In genomic region chr3:32877598-32877997, GRCh38 we compare ENCODE assay signal across 40 cellular contexts. TPM values are rescaled to one million over a fixed set of nuclear protein-coding genes. Genes with fewer than 3 reads are reported as not detected.
"Had no signal": no experiment of that assay in that cellular context is flagged by ENCODE, and none has a peak within 500 bp of the region (broad histone marks: within the 10 kb centered on the region; RNA-seq: fewer than 3 reads in every experiment).

No MANE protein-coding gene starts in this region.

- H3K4me3 Mint-ChIP-seq: activated CD4-positive, alpha-beta memory T cell treated with anti-CD3 and anti-CD28 coated beads, Interleukin-2, amount 10 ng/mL, durations not matched to agents 7 days and 5 days; activated CD4-positive, alpha-beta T cell treated with anti-CD3 and anti-CD28 coated beads, Interleukin-2, amount 10 ng/mL, durations not matched to agents 24 days and 14 days; activated CD8-positive, alpha-beta memory T cell treated with anti-CD3 and anti-CD28 coated beads, Interleukin-2, amount 10 ng/mL, durations not matched to agents 7 days and 5 days; activated CD8-positive, alpha-beta T cell treated with anti-CD3 and anti-CD28 coated beads, Interleukin-2, amount 10 ng/mL, durations not matched to agents 7 days and 5 days; activated naive CD4-positive, alpha-beta T cell treated with anti-CD3 and anti-CD28 coated beads for 36 hours; activated naive CD8-positive, alpha-beta T cell treated with anti-CD3 and anti-CD28 coated beads for 36 hours; activated T-cell treated with anti-CD3 and anti-CD28 coated beads, Interleukin-2, amount 50 U/mL, for 4 hours; activated T-cell treated with anti-CD3 and anti-CD28 coated beads, Interleukin-2, amount 50 U/mL, for 72 hours; activated T-helper 1 cell treated with anti-CD3 and anti-CD28 coated beads, Interleukin-12 subunit alpha, Interleukin-12 subunit beta, Interleukin-2, Interleukin-4 antibody, amounts not matched to agents 30 ng/mL and 10 ng/mL and 1 ng/mL, durations not matched to agents 14 hours and 24 hours and 36 hours; activated T-helper 17 cell treated with anti-CD3 and anti-CD28 coated beads, Interleukin-2, amount 50 U/mL, for 72 hours; T-helper 1 cell treated with Interleukin-12 subunit alpha and Interleukin-12 subunit beta and Interleukin-4 antibody, amounts not matched to agents 30 μg/mL and 1 μg/mL, for 36 hours; T-helper 2 cell treated with Interferon-gamma antibody and Interleukin-4, amounts not matched to agents 5 μg/mL and 100 μg/mL, for 36 hours had no signal

- H3K4me3 ChIP-seq: adrenal gland, body of pancreas, breast epithelium had no signal

- FAIRE-seq: astrocyte, TTC549 had no signal

- DNase-seq: activated CD4-positive, alpha-beta memory T cell treated with anti-CD3 and anti-CD28 coated beads, Interleukin-2, amount 10 ng/mL, durations not matched to agents 7 days and 5 days; activated CD4-positive, alpha-beta T cell treated with anti-CD3 and anti-CD28 coated beads for 1 hour; activated CD4-positive, alpha-beta T cell treated with anti-CD3 and anti-CD28 coated beads for 4 hours; activated CD4-positive, alpha-beta T cell treated with anti-CD3 and anti-CD28 coated beads, Interleukin-2, amount 10 ng/mL, durations not matched to agents 24 days and 14 days; activated CD4-positive, alpha-beta T cell treated with anti-CD3 and anti-CD28 coated beads, Interleukin-2, amount 50 U/mL, for 1 hour; activated CD4-positive, alpha-beta T cell treated with anti-CD3 and anti-CD28 coated beads, Interleukin-2, amount 50 U/mL, for 48 hours; activated CD4-positive, CD25-positive, alpha-beta regulatory T cell; activated CD8-positive, alpha-beta memory T cell treated with anti-CD3 and anti-CD28 coated beads for 24 hours; activated CD8-positive, alpha-beta memory T cell treated with anti-CD3 and anti-CD28 coated beads, Interleukin-2, amount 10 ng/mL, durations not matched to agents 7 days and 5 days; activated CD8-positive, alpha-beta memory T cell treated with anti-CD3 and anti-CD28 coated beads, Interleukin-2, amount 50 U/mL, for 48 hours; activated CD8-positive, alpha-beta T cell treated with anti-CD3 and anti-CD28 coated beads, Interleukin-2, amount 10 ng/mL, durations not matched to agents 7 days and 5 days; activated effector memory CD4-positive, alpha-beta T cell treated with anti-CD3 and anti-CD28 coated beads, Interleukin-2, amount 50 U/mL, for 16 hours; activated gamma-delta T cell treated with Interleukin-2 at 50 U/mL for 16 hours; activated naive CD4-positive, alpha-beta T cell; activated naive CD4-positive, alpha-beta T cell treated with anti-CD3 and anti-CD28 coated beads for 36 hours; activated naive CD4-positive, alpha-beta T cell treated with anti-CD3 and anti-CD28 coated beads, Interleukin-2, amount 50 U/mL, for 16 hours; activated naive CD8-positive, alpha-beta T cell treated with anti-CD3 and anti-CD28 coated beads for 36 hours; activated T-cell treated with anti-CD3 and anti-CD28 coated beads, Interleukin-2, amount 50 U/mL, for 1 hour; activated T-cell treated with anti-CD3 and anti-CD28 coated beads, Interleukin-2, amount 50 U/mL, for 4 hours; activated T-cell treated with anti-CD3 and anti-CD28 coated beads, Interleukin-2, amount 50 U/mL, for 72 hours; adrenal gland; amniotic stem cell; aorta; body of pancreas; brain microvascular endothelial cell; central memory CD4-positive, alpha-beta T cell; T-helper 1 cell; T-helper 2 cell; T-helper 9 cell had no signal

- H3K27me3 ChIP-seq: adrenal gland, body of pancreas, brain microvascular endothelial cell had no signal

- ATAC-seq: activated CD4-positive, CD25-positive, alpha-beta regulatory T cell treated with anti-CD3 and anti-CD28 coated beads, Interleukin-2, amount 50 U/mL, for 24 hours; activated CD8-positive, alpha-beta memory T cell treated with anti-CD3 and anti-CD28 coated beads, Interleukin-2, amount 10 ng/mL, durations not matched to agents 7 days and 5 days; activated CD8-positive, alpha-beta T cell treated with anti-CD3 and anti-CD28 coated beads, Interleukin-2, amount 10 ng/mL, durations not matched to agents 7 days and 5 days; activated naive CD4-positive, alpha-beta T cell treated with anti-CD3 and anti-CD28 coated beads, Interleukin-2, amount 50 U/mL, for 72 hours; activated T-cell treated with anti-CD3 and anti-CD28 coated beads, Interleukin-2, amount 50 U/mL, for 4 hours; activated T-cell treated with anti-CD3 and anti-CD28 coated beads, Interleukin-2, amount 50 U/mL, for 72 hours; activated T-helper 17 cell treated with anti-CD3 and anti-CD28 coated beads, Interleukin-2, amount 50 U/mL, for 72 hours; body of pancreas had no signal

- H3K36me3 Mint-ChIP-seq: activated naive CD4-positive, alpha-beta T cell treated with anti-CD3 and anti-CD28 coated beads, Interleukin-2, amount 50 U/mL, for 72 hours; activated naive CD8-positive, alpha-beta T cell treated with anti-CD3 and anti-CD28 coated beads for 36 hours had no signal

- H3K27ac Mint-ChIP-seq: activated CD4-positive, alpha-beta memory T cell treated with anti-CD3 and anti-CD28 coated beads, Interleukin-2, amount 10 ng/mL, durations not matched to agents 7 days and 5 days; activated CD4-positive, alpha-beta T cell treated with anti-CD3 and anti-CD28 coated beads, Interleukin-2, amount 10 ng/mL, durations not matched to agents 24 days and 14 days; activated CD8-positive, alpha-beta memory T cell treated with anti-CD3 and anti-CD28 coated beads, Interleukin-2, amount 10 ng/mL, durations not matched to agents 7 days and 5 days; activated CD8-positive, alpha-beta T cell treated with anti-CD3 and anti-CD28 coated beads, Interleukin-2, amount 10 ng/mL, durations not matched to agents 7 days and 5 days; activated naive CD4-positive, alpha-beta T cell treated with anti-CD3 and anti-CD28 coated beads for 36 hours; activated naive CD4-positive, alpha-beta T cell treated with anti-CD3 and anti-CD28 coated beads, Interleukin-2, amount 50 U/mL, for 72 hours; activated naive CD8-positive, alpha-beta T cell treated with anti-CD3 and anti-CD28 coated beads for 36 hours; activated T-cell treated with anti-CD3 and anti-CD28 coated beads, Interleukin-2, amount 50 U/mL, for 72 hours; activated T-helper 1 cell treated with anti-CD3 and anti-CD28 coated beads, Interleukin-12 subunit alpha, Interleukin-12 subunit beta, Interleukin-2, Interleukin-4 antibody, amounts not matched to agents 30 ng/mL and 10 ng/mL and 1 ng/mL, durations not matched to agents 14 hours and 24 hours and 36 hours; activated T-helper 17 cell treated with anti-CD3 and anti-CD28 coated beads, Interleukin-2, amount 50 U/mL, for 72 hours; T-helper 1 cell treated with Interleukin-12 subunit alpha and Interleukin-12 subunit beta and Interleukin-4 antibody, amounts not matched to agents 30 μg/mL and 1 μg/mL, for 36 hours; T-helper 2 cell treated with Interferon-gamma antibody and Interleukin-4, amounts not matched to agents 5 μg/mL and 100 μg/mL, for 36 hours had no signal

- H3K36me3 ChIP-seq: adrenal gland, brain microvascular endothelial cell, breast epithelium had no signal

- H3K9me3 Mint-ChIP-seq: activated CD4-positive, alpha-beta memory T cell treated with anti-CD3 and anti-CD28 coated beads, Interleukin-2, amount 10 ng/mL, durations not matched to agents 7 days and 5 days; activated CD4-positive, alpha-beta T cell treated with anti-CD3 and anti-CD28 coated beads, Interleukin-2, amount 10 ng/mL, durations not matched to agents 24 days and 14 days; activated naive CD4-positive, alpha-beta T cell treated with anti-CD3 and anti-CD28 coated beads for 36 hours; activated T-cell treated with anti-CD3 and anti-CD28 coated beads, Interleukin-2, amount 50 U/mL, for 4 hours; activated T-cell treated with anti-CD3 and anti-CD28 coated beads, Interleukin-2, amount 50 U/mL, for 72 hours; activated T-helper 1 cell treated with anti-CD3 and anti-CD28 coated beads, Interleukin-12 subunit alpha, Interleukin-12 subunit beta, Interleukin-2, Interleukin-4 antibody, amounts not matched to agents 30 ng/mL and 10 ng/mL and 1 ng/mL, durations not matched to agents 14 hours and 24 hours and 36 hours; activated T-helper 17 cell treated with anti-CD3 and anti-CD28 coated beads, Interleukin-2, amount 50 U/mL, for 72 hours; T-helper 1 cell treated with Interleukin-12 subunit alpha and Interleukin-12 subunit beta and Interleukin-4 antibody, amounts not matched to agents 30 μg/mL and 1 μg/mL, for 36 hours; T-helper 2 cell treated with Interferon-gamma antibody and Interleukin-4, amounts not matched to agents 5 μg/mL and 100 μg/mL, for 36 hours had no signal

- H3K27ac ChIP-seq: adrenal gland, body of pancreas, brain microvascular endothelial cell, breast epithelium, VCaP had no signal

- H3K9me3 ChIP-seq: adrenal gland, body of pancreas, breast epithelium had no signal

- H3K4me1 ChIP-seq: adrenal gland, body of pancreas had no signal

RNA-seq across cellular contexts. Expression of gene TRIM71, which starts 59.8 kb away (rescaled TPM):
- total RNA-seq: activated CD4-positive, alpha-beta memory T cell treated with anti-CD3 and anti-CD28 coated beads, Interleukin-2, amount 10 ng/mL, durations not matched to agents 7 days and 5 days; activated CD8-positive, alpha-beta T cell treated with anti-CD3 and anti-CD28 coated beads, Interleukin-2, amount 10 ng/mL, durations not matched to agents 7 days and 5 days; aorta; body of pancreas; cardiac septum had no signal
- polyA plus RNA-seq: adrenal gland, aorta had no signal
